16 cellular contexts compared by ENCODE assay signal in the genomic region with DNA sequence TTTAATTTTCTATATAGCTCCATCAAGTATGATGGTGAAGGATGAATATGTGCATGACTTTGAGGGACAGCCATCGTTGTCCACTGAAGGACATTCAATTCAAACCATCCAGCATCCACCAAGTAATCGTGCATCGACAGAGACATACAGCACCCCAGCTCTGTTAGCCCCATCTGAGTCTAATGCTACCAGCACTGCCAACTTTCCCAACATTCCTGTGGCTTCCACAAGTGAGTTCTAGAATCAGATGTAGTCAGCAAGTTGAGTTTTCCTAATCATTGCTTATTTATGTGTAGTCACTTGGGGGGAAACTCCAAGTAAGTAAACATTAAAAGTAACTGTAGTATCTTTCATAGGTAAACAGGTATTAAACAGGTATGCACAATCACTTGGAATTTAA. TPM values are rescaled to one million over a fixed set of nuclear protein-coding genes. Genes with fewer than 3 reads are reported as not detected.
DNase-seq lines count a peak whose midpoint lies in the region; ATAC-seq and TF ChIP-seq lines count a peak whose summit lies in the region.
"Had no signal": no experiment of that assay in that cellular context is flagged by ENCODE, and none has a peak within 500 bp of the region (broad histone marks: within the 10 kb centered on the region; RNA-seq: fewer than 3 reads in every experiment).

No MANE protein-coding gene starts in this region.

- DNase-seq in AG09309 (ENCODE audit: low read depth) (peak; percentile 35), GM23248 (peak; percentile 66), astrocyte of the hippocampus (ENCODE audit: low read depth, low spot score) (peak; percentile 80), myocyte (ENCODE audit: low read depth) (peak; percentile 30), GM10248 (ENCODE audit: extremely low spot score) (no peak), RPMI8226 (no peak)
- DNase-seq: CD8-positive, alpha-beta T cell; GOT3; NCI-H1436 treated with DMSO at 0.1 percent for 48 hours; NCI-H2081; NCI-H526; OCI-M1 had no signal

- no peak overlapping the region for H3K9ac ChIP-seq in GM23248

- no peaks in the 10 kb centered on the region for H3K9me2 ChIP-seq in GM23248 (ENCODE audit: insufficient read depth)

- no peaks in the 10 kb centered on the region for H3K9me3 ChIP-seq in GM23248 (ENCODE audit: low read depth)
- H3K9me3 ChIP-seq: A549, SJSA1 had no signal

- no peak overlapping the region for H3K27ac ChIP-seq in GM23248
- H3K27ac ChIP-seq: A549, SJSA1 had no signal

- peaks cover 15% of the 10 kb centered on the region for H3K4me1 ChIP-seq in GM23248 (ENCODE audit: insufficient read depth)
- H3K4me1 ChIP-seq: A549, SJSA1 had no signal

- no peak overlapping the region for H3K4me2 ChIP-seq in GM23248 (ENCODE audit: unreplicated experiment)
- H3K4me2 ChIP-seq: A549 had no signal

- in situ Hi-C loops in GM23248 (cut with MboI), result no loop called here

- peaks cover 41% of the 10 kb centered on the region for H3K36me3 ChIP-seq in GM23248 (ENCODE audit: low read depth)

- TF ChIP-seq CTCF in AG09309 (IDR thresholded peaks at IDR 0.05; ENCODE audit: control insufficient read depth, insufficient read depth, low read depth, low read length, missing control alignments), result no peak
- no peak for TF ChIP-seq CTCF in GM10248 (IDR thresholded peaks at IDR 0.05; ENCODE audit: control extremely low read depth, extremely low read depth, low read depth, missing control alignments)

- no peak overlapping the region for H3K4me3 ChIP-seq in AG09309 (ENCODE audit: control insufficient read depth, low read depth, low read length)
- no peak overlapping the region for H3K4me3 ChIP-seq in GM23248
- H3K4me3 ChIP-seq: A549, SJSA1 had no signal

- peaks cover 11% of the 10 kb centered on the region; the same call in 1 of the 2 replicates for H3F3A ChIP-seq in GM23248 (ENCODE audit: insufficient read depth)

- no peak overlapping the region for H2AFZ ChIP-seq in GM23248

- 0 out of 2 replicates have a peak, but pooled peaks cover 5% of the 10 kb centered on the region for H4K20me1 ChIP-seq in GM23248 (ENCODE audit: insufficient read depth)

- CTCF ChIA-PET in GM10248 (lab: Yijun Ruan, JAX), result interaction anchor here (1.0 to 5.0 kb wide), 7 partner anchors 8 to 236 kb away, joined by 3 to 25 read pairs (median 3); no protein-coding TSS in a partner anchor

- H3K79me2 ChIP-seq in GM23248 (ENCODE audit: insufficient read depth), result peaks cover 98% of the 10 kb centered on the region

- 84 to 92% methylated on average over 3 of the region's 3 CpGs for WGBS in GM23248 (ENCODE audit: low coverage in 1 of 2, low lambda C conversion rate in 2 of 2, missing lambda C conversion rate in 2 of 2), 2 experiments

- no peak for ATAC-seq in GM21423 (IDR thresholded peaks at IDR 0.05; ENCODE audit: unreplicated experiment)
- no peak for ATAC-seq in GM18873 (IDR thresholded peaks at IDR 0.05; ENCODE audit: low FRiP score, unreplicated experiment)
- ATAC-seq: A549; CD8-positive, alpha-beta T cell had no signal

- POLR2A ChIA-PET in GM10248 (lab: Yijun Ruan, JAX), result no interaction called here

- no peaks in the 10 kb centered on the region for H3K27me3 ChIP-seq in GM23248 (replicated peaks; ENCODE audit: insufficient read depth)
- H3K27me3 ChIP-seq: SJSA1 had no signal

RNA-seq across cellular contexts. Expression of gene SMAD4, which starts 24.8 kb away (rescaled TPM):
- 90.4 and 175 TPM in 2 replicates for total RNA-seq in GM23248 (2014; rRNA removed; shearing (Covaris generic))
- 37.5 and 39.6 TPM in 2 replicates for polyA plus RNA-seq in GM23248 (2016; fragmentation: Nextera tagmentation; extraction: Ambion mirVana)
- 130 and 132 TPM in 2 replicates for total RNA-seq in myocyte
- 55.6 TPM for polyA plus RNA-seq in myocyte (2012)

Comparison
In these comparisons a context has a peak if more than half of its experiments do, and no peak if none do; other contexts are left out.
1. DNase-seq: peak in AG09309 (single experiment), GM23248 (single experiment), astrocyte of the hippocampus (single experiment) and myocyte (single experiment); none in GM10248 (single experiment) and RPMI8226 (single experiment).